In the genomic region with DNA sequence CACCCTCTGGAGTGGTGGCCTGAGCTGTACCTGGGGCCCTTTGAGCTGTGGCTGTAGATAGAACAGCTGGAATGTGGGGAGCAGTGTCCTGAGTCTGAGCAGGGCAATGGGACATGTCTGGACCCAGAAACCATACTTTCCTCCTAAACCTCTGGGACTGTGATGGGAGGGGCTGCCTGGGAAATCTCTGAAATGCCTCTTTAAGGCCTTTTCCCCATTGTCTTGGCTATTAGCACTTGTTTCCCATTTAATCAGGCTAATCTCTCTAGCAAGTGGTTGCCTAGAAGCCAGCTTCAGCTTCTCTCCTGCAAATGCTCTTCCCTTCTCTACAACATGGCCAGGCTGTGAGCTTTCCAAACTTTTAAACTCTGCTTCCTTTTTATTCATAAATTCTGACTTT, we compare ENCODE assay signal across 21 cellular contexts. TPM values are rescaled to one million over a fixed set of nuclear protein-coding genes. Genes with fewer than 3 reads are reported as not detected.
DNase-seq lines count a peak whose midpoint lies in the region; ATAC-seq and TF ChIP-seq lines count a peak whose summit lies in the region.
"Had no signal": no experiment of that assay in that cellular context is flagged by ENCODE, and none has a peak within 500 bp of the region (broad histone marks: within the 10 kb centered on the region; RNA-seq: fewer than 3 reads in every experiment).

No MANE protein-coding gene starts in this region.

- H3K36me3 Mint-ChIP-seq in neural progenitor cell: peaks cover 5% of the 10 kb centered on the region
- H3K36me3 Mint-ChIP-seq: CD14-positive monocyte had no signal

- H3K4me3 ChIP-seq in NT2/D1 (ENCODE audit: insufficient read length, low read depth) (no peak overlapping the region), iPS-18c (ENCODE audit: insufficient read depth, low read depth, low read length) (peak overlapping the region; percentile 9; the same call in 1 of the 2 replicates), neural progenitor cell (no peak overlapping the region)
- H3K4me3 ChIP-seq: A549; BLaER1 treated with 17β-estradiol and CSF1 and Interleukin-3, amounts not matched to agents 10 nM and 100 nM; GM23338; HAP-1 had no signal

- H3K36me3 ChIP-seq in NT2/D1 (ENCODE audit: insufficient read depth, insufficient read length, low read length) (no peaks in the 10 kb centered on the region), neural progenitor cell (no peaks in the 10 kb centered on the region)
- H3K36me3 ChIP-seq: BE2C; BLaER1 treated with 17β-estradiol and CSF1 and Interleukin-3, amounts not matched to agents 10 nM and 100 nM; HAP-1 had no signal

- no peaks in the 10 kb centered on the region for H3K4me1 Mint-ChIP-seq in neural progenitor cell
- H3K4me1 Mint-ChIP-seq: CD14-positive monocyte, GM23338 had no signal

- H3K4me2 ChIP-seq in neural progenitor cell: peak overlapping the region; percentile 21
- H3K4me2 ChIP-seq: A549; BLaER1 treated with 17β-estradiol and CSF1 and Interleukin-3, amounts not matched to agents 10 nM and 100 nM; GM23338 had no signal

- peaks cover 35% of the 10 kb centered on the region for H3K9me3 ChIP-seq in NT2/D1 (ENCODE audit: insufficient read depth, low read length)
- H3K9me3 ChIP-seq in iPS-18c (ENCODE audit: control insufficient read depth, insufficient read depth, low read length): peaks cover 6% of the 10 kb centered on the region
- no peaks in the 10 kb centered on the region for H3K9me3 ChIP-seq in neural progenitor cell (ENCODE audit: low read depth)
- H3K9me3 ChIP-seq: BE2C had no signal

- H3K4me3 Mint-ChIP-seq in neural progenitor cell: no peak overlapping the region
- H3K4me3 Mint-ChIP-seq: CD14-positive monocyte; CD4-positive, alpha-beta T cell; GM23338; HFFc6 had no signal

- H3K4me1 ChIP-seq in NT2/D1 (ENCODE audit: insufficient read depth, insufficient read length) (no peaks in the 10 kb centered on the region), neural progenitor cell (peaks cover 9% of the 10 kb centered on the region)
- H3K4me1 ChIP-seq: A549; BE2C; BLaER1 treated with 17β-estradiol and CSF1 and Interleukin-3, amounts not matched to agents 10 nM and 100 nM; HAP-1 had no signal

- no peaks in the 10 kb centered on the region for H3K79me2 ChIP-seq in neural progenitor cell (ENCODE audit: low read depth)

- H4K20me1 ChIP-seq in neural progenitor cell (ENCODE audit: low read depth): no peaks in the 10 kb centered on the region
- H4K20me1 ChIP-seq: BLaER1 treated with 17β-estradiol and CSF1 and Interleukin-3, amounts not matched to agents 10 nM and 100 nM had no signal

- no peak for TF ChIP-seq CTCF in neural progenitor cell (IDR thresholded peaks at IDR 0.05)

- H3K27ac Mint-ChIP-seq in neural progenitor cell: no peak overlapping the region
- H3K27ac Mint-ChIP-seq: CD14-positive monocyte; CD4-positive, alpha-beta T cell; GM23338; HFFc6 had no signal

- H3K9me3 Mint-ChIP-seq in neural progenitor cell: peaks cover 19% of the 10 kb centered on the region

- H2AFZ ChIP-seq in neural progenitor cell (replicated peaks): peak overlapping the region; percentile 52
- H2AFZ ChIP-seq: GM23338 had no signal

- no peaks in the 10 kb centered on the region for H3F3A ChIP-seq in neural progenitor cell (ENCODE audit: low read depth)

- H3K27me3 Mint-ChIP-seq in neural progenitor cell (ENCODE audit: insufficient read depth, low read depth): no peaks in the 10 kb centered on the region
- H3K27me3 Mint-ChIP-seq: CD4-positive, alpha-beta T cell had no signal

- DNase-seq in NT2/D1 (ENCODE audit: low read depth, low spot score): peak; percentile 33
- DNase-seq in neural progenitor cell (ENCODE audit: low spot score): peak; percentile 38
- no peak for DNase-seq in left colon
- DNase-seq: ACHN; AML-193; BE2C; Calu3; CD4-positive, alpha-beta T cell; COR-L47; DMS153; DND-41; HFFc6 had no signal

- intact Hi-C loops in left colon (cut with DNase I, micrococcal nuclease): no loop called here

- ATAC-seq in HG02610 (IDR thresholded peaks at IDR 0.05; ENCODE audit: unreplicated experiment) (no peak), left colon (no peak), GM18867 (IDR thresholded peaks at IDR 0.05; ENCODE audit: unreplicated experiment) (no peak)
- ATAC-seq: A549, GM23338 had no signal

- H3K9ac ChIP-seq in NT2/D1 (ENCODE audit: insufficient read length, low read depth): no peak overlapping the region
- no peak overlapping the region for H3K9ac ChIP-seq in neural progenitor cell
- H3K9ac ChIP-seq: BLaER1 treated with 17β-estradiol and CSF1 and Interleukin-3, amounts not matched to agents 10 nM and 100 nM had no signal

- H3K27ac ChIP-seq in neural progenitor cell: no peak overlapping the region
- H3K27ac ChIP-seq: 22Rv1; A549; BLaER1 treated with 17β-estradiol and CSF1 and Interleukin-3, amounts not matched to agents 10 nM and 100 nM had no signal

- H3K27me3 ChIP-seq in NT2/D1 (ENCODE audit: insufficient read depth, insufficient read length) (no peaks in the 10 kb centered on the region), neural progenitor cell (no peaks in the 10 kb centered on the region)
- H3K27me3 ChIP-seq: BE2C; BLaER1 treated with 17β-estradiol and CSF1 and Interleukin-3, amounts not matched to agents 10 nM and 100 nM had no signal

RNA-seq across cellular contexts. Expression of gene SPATA16, which starts 58.5 kb away (rescaled TPM):
- total RNA-seq in neural progenitor cell (ENCODE audit: low replicate concordance): not detected in 2 replicates
- not detected for total RNA-seq in left colon
- total RNA-seq: Calu3; CD4-positive, alpha-beta T cell; GM23338; HFFc6 had no signal

Comparison
In these comparisons a context has a peak if more than half of its experiments do, and no peak if none do; other contexts are left out.
1. DNase-seq: peak in NT2/D1 (single experiment) and neural progenitor cell (single experiment); none in left colon (0 of 2).